Comparison of ENCODE assay signal across 29 cellular contexts in genomic region chr9:80144856-80145255, GRCh38.
"Had no signal": no experiment of that assay in that cellular context is flagged by ENCODE, and none has a peak within 500 bp of the region (broad histone marks: within the 10 kb centered on the region; RNA-seq: fewer than 3 reads in every experiment).

No MANE protein-coding gene starts in this region.

- H3K9me3 ChIP-seq: MG63, SJCRH30 had no signal

- H3K4me1 ChIP-seq: SJCRH30 had no signal

- DNase-seq: activated CD4-positive, alpha-beta T cell treated with anti-CD3 and anti-CD28 coated beads, Interleukin-2, amount 10 ng/mL, durations not matched to agents 24 days and 14 days; activated CD4-positive, alpha-beta T cell treated with anti-CD3 and anti-CD28 coated beads, Interleukin-2, amount 50 U/mL, for 4 hours; activated CD8-positive, alpha-beta T cell treated with anti-CD3 and anti-CD28 coated beads for 36 hours; activated effector memory CD4-positive, alpha-beta T cell treated with anti-CD3 and anti-CD28 coated beads, Interleukin-2, amount 50 U/mL, for 16 hours; activated naive CD4-positive, alpha-beta T cell; activated naive CD4-positive, alpha-beta T cell treated with anti-CD3 and anti-CD28 coated beads, Interleukin-2, amount 50 U/mL, for 16 hours; activated naive CD8-positive, alpha-beta T cell treated with anti-CD3 and anti-CD28 coated beads for 36 hours; activated T-cell treated with anti-CD3 and anti-CD28 coated beads, Interleukin-2, amount 50 U/mL, for 1 hour; activated T-cell treated with anti-CD3 and anti-CD28 coated beads, Interleukin-2, amount 50 U/mL, for 72 hours; amniotic stem cell; aorta; MG63; NCI-H1048; NCI-H1105 treated with DMSO at 0.1 percent for 48 hours; NCI-H1436; NCI-H1694; NCI-H1930; NCI-H2081 treated with DMSO at 0.1 percent for 48 hours; NCI-H446 treated with DMSO at 0.1 percent for 48 hours; NCI-H524 treated with DMSO at 0.1 percent for 48 hours; NCI-H748 treated with DMSO at 0.1 percent for 48 hours; NK-92 treated with Interleukin-12 subunit alpha and Interleukin-12 subunit beta, amount 100 ng/mL, for 24 hours; SHP77; SJCRH30; T1000 had no signal

- H3K27me3 ChIP-seq: cardiac muscle cell, MG63, SJCRH30 had no signal

- ATAC-seq: activated CD8-positive, alpha-beta T cell treated with anti-CD3 and anti-CD28 coated beads for 36 hours; activated T-cell treated with anti-CD3 and anti-CD28 coated beads, Interleukin-2, amount 50 U/mL, for 72 hours; activated T-helper 17 cell treated with anti-CD3 and anti-CD28 coated beads, Interleukin-2, amount 50 U/mL, for 72 hours; K562 had no signal

- H3K4me3 ChIP-seq: cardiac muscle cell, K562, MG63, SJCRH30, SK-N-MC had no signal

- H3K36me3 ChIP-seq: cardiac muscle cell, MG63, SJCRH30 had no signal

- H3K27ac ChIP-seq: cardiac muscle cell, SJCRH30, SK-N-MC had no signal
